Comparison of ENCODE assay signal across 33 cellular contexts in the genomic region with DNA sequence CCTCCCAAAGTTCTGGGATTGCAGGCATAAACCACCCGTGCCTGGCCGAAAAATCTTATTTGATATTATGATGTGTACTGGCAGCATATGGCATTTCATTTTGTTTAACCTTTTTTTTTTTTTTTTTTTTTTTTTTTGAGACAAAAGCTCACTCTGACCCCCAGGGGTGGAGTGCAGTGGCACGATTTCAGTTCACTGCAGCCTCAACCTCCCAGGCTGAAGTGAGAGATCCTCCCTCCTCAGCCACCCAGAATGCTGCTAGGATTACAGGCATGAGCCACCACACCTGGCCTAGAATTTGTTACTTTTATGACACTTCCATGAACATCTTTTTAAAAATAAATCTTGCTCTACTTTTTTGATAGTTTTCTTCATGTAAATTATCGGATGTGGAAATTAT. TPM values are rescaled to one million over a fixed set of nuclear protein-coding genes. Genes with fewer than 3 reads are reported as not detected.
"Had no signal": no experiment of that assay in that cellular context is flagged by ENCODE, and none has a peak within 500 bp of the region (broad histone marks: within the 10 kb centered on the region; RNA-seq: fewer than 3 reads in every experiment).

No MANE protein-coding gene starts in this region.

- H2AFZ ChIP-seq: neural progenitor cell, parathyroid adenoma had no signal

- H3K9ac ChIP-seq: neural progenitor cell, parathyroid adenoma had no signal

- H3K27me3 ChIP-seq: neural progenitor cell, ovary, suprapubic skin, testis, transverse colon, uterus had no signal

- H3K4me3 ChIP-seq: neural progenitor cell, ovary, psoas muscle, skin epidermis, smooth muscle cell, spleen, suprapubic skin, testis, tibial artery, transverse colon, upper lobe of right lung, uterus had no signal

- H3K4me2 ChIP-seq: neural progenitor cell, smooth muscle cell had no signal

- ATAC-seq: natural killer cell; stimulated activated naive CD8-positive, alpha-beta T cell treated with anti-CD3 and anti-CD28 coated beads, Interleukin-15, Interleukin-2, amounts not matched to agents 100 U/mL and 50 U/mL, for 24 hours had no signal

- H3K27ac ChIP-seq: neural progenitor cell, ovary, parathyroid adenoma, psoas muscle, skin epidermis, spleen, suprapubic skin, testis, tibial artery, transverse colon, upper lobe of right lung, uterus had no signal

- DNase-seq: natural killer cell; occipital lobe; ovary; posterior cingulate gyrus; psoas muscle; spleen; stimulated activated CD4-positive, alpha-beta T cell treated with anti-CD3 and anti-CD28 coated beads, Interleukin-12 subunit alpha, Interleukin-12 subunit beta, amount 100 ng/mL, for 4 hours; stimulated activated CD4-positive, alpha-beta T cell treated with anti-CD3 and anti-CD28 coated beads, Interleukin-1b, Interleukin-23, amount 100 ng/mL, for 48 hours; stimulated activated CD4-positive, alpha-beta T cell treated with anti-CD3 and anti-CD28 coated beads, Interleukin-4, amount 100 ng/mL, for 1 hour; stimulated activated CD4-positive, alpha-beta T cell treated with anti-CD3 and anti-CD28 coated beads, Interleukin-4, amount 100 ng/mL, for 4 hours; stimulated activated CD8-positive, alpha-beta memory T cell treated with anti-CD3 and anti-CD28 coated beads, Interleukin-4, amount 100 ng/mL, for 48 hours; stimulated activated naive CD4-positive, alpha-beta T cell; stimulated activated naive CD8-positive, alpha-beta T cell treated with anti-CD3 and anti-CD28 coated beads, Interleukin-15, amount 100 ng/mL, for 72 hours; stimulated activated naive CD8-positive, alpha-beta T cell treated with anti-CD3 and anti-CD28 coated beads, Interleukin-15, Interleukin-2, amounts not matched to agents 100 U/mL and 50 U/mL, for 24 hours; substantia nigra; testis; tibial artery; transverse colon; upper lobe of right lung; uterus had no signal

- H3K4me1 ChIP-seq: neural progenitor cell, parathyroid adenoma, psoas muscle, spleen, suprapubic skin, testis, tibial artery, transverse colon, upper lobe of right lung, uterus had no signal

- H3K79me2 ChIP-seq: parathyroid adenoma had no signal

- H3K36me3 ChIP-seq: neural progenitor cell, ovary, spleen, suprapubic skin, tibial artery, transverse colon, upper lobe of right lung, uterus had no signal

- H3K9me3 ChIP-seq: ovary, psoas muscle, spleen, suprapubic skin, testis, tibial artery, transverse colon, upper lobe of right lung, uterus had no signal

RNA-seq across cellular contexts. Expression of a gene that starts 12.0 kb away (rescaled TPM):
- total RNA-seq: occipital lobe, osteoblast, progenitor cell of endocrine pancreas, psoas muscle, renal cortical epithelial cell, right cardiac atrium, sciatic nerve, smooth muscle cell, spleen, suprapubic skin, transverse colon, upper lobe of right lung, urinary bladder, uterus had no signal
- polyA plus RNA-seq: neural cell, ovary, psoas muscle, right cardiac atrium, smooth muscle cell, spleen, thymus, urinary bladder had no signal
